In the genomic region with DNA sequence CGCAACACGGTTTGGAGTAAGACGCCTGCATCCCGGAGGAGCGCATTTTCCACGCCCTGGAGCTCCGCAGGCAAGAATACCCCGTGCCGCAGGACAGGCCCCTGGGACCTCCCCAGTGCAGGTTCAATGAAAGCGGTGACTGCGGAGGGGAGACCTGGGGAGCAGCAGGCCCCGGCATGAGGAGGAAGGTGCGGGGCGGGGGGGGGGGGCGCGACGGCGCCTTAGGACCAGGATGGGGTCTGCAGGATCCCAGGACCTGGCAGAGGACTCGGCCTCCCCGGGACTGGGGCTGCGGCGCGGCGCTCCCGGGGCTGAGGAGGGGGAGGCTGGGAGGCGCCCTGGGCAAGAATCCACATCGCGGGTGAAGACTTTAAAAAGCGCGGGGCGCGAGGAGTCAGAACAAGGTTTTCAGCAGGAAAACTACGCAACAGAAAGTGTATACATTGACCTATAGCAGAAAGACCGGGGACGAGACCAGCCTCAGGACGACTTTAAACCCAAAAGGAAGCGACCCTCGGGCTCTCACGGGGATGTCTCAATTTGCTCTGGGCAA, we compare ENCODE assay signal across 8 cellular contexts. TPM values are rescaled to one million over a fixed set of nuclear protein-coding genes. Genes with fewer than 3 reads are reported as not detected.
A peak's percentile ranks its signal among the peaks of the same experiment; 100 is the strongest.
DNase-seq lines count a peak whose midpoint lies in the region; ATAC-seq, FAIRE-seq and TF ChIP-seq lines count a peak whose summit lies in the region.

No MANE protein-coding gene starts in this region.

- H2AFZ ChIP-seq in PC-3 (ENCODE audit: low read length) = peak overlapping the region; percentile 86

- H3K27ac ChIP-seq in PC-3 (ENCODE audit: low read length) = peak overlapping the region; percentile 44

- H3K9me3 Mint-ChIP-seq in effector memory CD8-positive, alpha-beta T cell = no peaks in the 10 kb centered on the region

- H4K20me1 ChIP-seq in PC-3 (ENCODE audit: low read length) = no peaks in the 10 kb centered on the region

- H3K27ac Mint-ChIP-seq in effector memory CD8-positive, alpha-beta T cell = peak overlapping the region; percentile 87 to 91

- peak; percentile 40 for ATAC-seq in HG02759 (IDR thresholded peaks at IDR 0.05; ENCODE audit: unreplicated experiment)
- peak; percentile 18 for ATAC-seq in PC-3
- ATAC-seq in effector memory CD8-positive, alpha-beta T cell (replicated peaks) = peak; percentile 40

- intact Hi-C loops in PC-3 (cut with micrococcal nuclease) = no loop called here

- no peaks in the 10 kb centered on the region for H3K9me2 ChIP-seq in PC-3 (replicated peaks; ENCODE audit: low read length)

- BruUV-seq in PC-3 (replicated peaks; lab: Mats Ljungman, UMichigan) = TSS peak; percentile 94

- H3K9me3 ChIP-seq in PC-3 (ENCODE audit: low read length) (peaks cover 11% of the 10 kb centered on the region; the same call in 1 of the 2 replicates), mononuclear cell (ENCODE audit: low read depth, low read length) (no peaks in the 10 kb centered on the region)

- DNase-seq in stimulated activated CD8-positive, alpha-beta memory T cell treated with anti-CD3 and anti-CD28 coated beads, Interleukin-15, amount 100 ng/mL, for 24 hours (ENCODE audit: low read depth) = peak; percentile 10
- DNase-seq in stimulated activated CD8-positive, alpha-beta memory T cell treated with anti-CD3 and anti-CD28 coated beads, Interleukin-4, amount 100 ng/mL, for 48 hours = no peak
- DNase-seq in PC-3 (no peak), urothelium cell line (ENCODE audit: low spot score) (peak; percentile 29), OCI-M2 (lab: John Stamatoyannopoulos, UW; ENCODE audit: unreplicated experiment) (no peak)
- DNase-seq in effector memory CD8-positive, alpha-beta T cell = no peak

- H3K4me3 ChIP-seq in PC-3 (ENCODE audit: low read length) (peak overlapping the region; percentile 84), mononuclear cell (ENCODE audit: low read length) (peak overlapping the region; percentile 96)

- H3K4me2 ChIP-seq in PC-3 (ENCODE audit: low read length) = peak overlapping the region; percentile 88

- H3K9ac ChIP-seq in PC-3 (ENCODE audit: low read length) = peak overlapping the region; percentile 89

- FAIRE-seq in urothelium cell line (lab: Jason Lieb, UNC) = no peak

- peaks cover 9% of the 10 kb centered on the region; the same call in 1 of the 2 replicates for H3K4me1 ChIP-seq in PC-3 (ENCODE audit: insufficient read depth, low read length)
- H3K4me1 ChIP-seq in mononuclear cell (ENCODE audit: insufficient read depth, low read length) = peaks cover 26% of the 10 kb centered on the region

- peaks cover 2% of the 10 kb centered on the region; the same call in 1 of the 2 replicates for H3K36me3 ChIP-seq in PC-3 (ENCODE audit: low read depth, low read length)

- H3K4me1 Mint-ChIP-seq in effector memory CD8-positive, alpha-beta T cell (ENCODE audit: low read depth in 2 of 2) = peaks cover 20 to 28% of the 10 kb centered on the region in 2 donors

- CTCF ChIA-PET in PC-3 (lab: Charles Lee) = no interaction called here

- H3K36me3 Mint-ChIP-seq in effector memory CD8-positive, alpha-beta T cell (ENCODE audit: insufficient read depth) = peaks cover 19% of the 10 kb centered on the region

- H3F3A ChIP-seq in PC-3 (ENCODE audit: low read length, unreplicated experiment) = no peaks in the 10 kb centered on the region

- H3K4me3 Mint-ChIP-seq in effector memory CD8-positive, alpha-beta T cell = peak overlapping the region; percentile 81 to 85

- H3K79me2 ChIP-seq in PC-3 (ENCODE audit: low read length) = peaks cover 32% of the 10 kb centered on the region

- no peaks in the 10 kb centered on the region for H3K27me3 Mint-ChIP-seq in effector memory CD8-positive, alpha-beta T cell

- H3K27me3 ChIP-seq in PC-3 (ENCODE audit: low read length) (no peaks in the 10 kb centered on the region), mononuclear cell (ENCODE audit: insufficient read depth, low read length) (no peaks in the 10 kb centered on the region)

- TF ChIP-seq CTCF in PC-3 (conservative IDR thresholded peaks at IDR 0.05; ENCODE audit: low read depth, low read length) = no peak

- POLR2A ChIA-PET in PC-3 (lab: Charles Lee; ENCODE audit: unreplicated experiment) = no interaction called here

RNA-seq across cellular contexts. Expression of gene ZNF611, which starts 0.4 kb away (rescaled TPM):
- total RNA-seq in PC-3 (2014; rRNA removed) = 8.4 and 12.7 TPM in 2 replicates
- 16.7 TPM for total RNA-seq in mononuclear cell

RNA-seq across cellular contexts. Expression of gene ZNF600, which starts 52.2 kb away (rescaled TPM):
- total RNA-seq in PC-3 (2014; rRNA removed) (5.4 and 8.6 TPM in 2 replicates), mononuclear cell (6.9 TPM)

Comparison
In these comparisons a context has a peak if more than half of its experiments do, and no peak if none do; other contexts are left out.
1. DNase-seq: peak in stimulated activated CD8-positive, alpha-beta memory T cell treated with anti-CD3 and anti-CD28 coated beads, Interleukin-15, amount 100 ng/mL, for 24 hours (single experiment) and urothelium cell line (single experiment); none in stimulated activated CD8-positive, alpha-beta memory T cell treated with anti-CD3 and anti-CD28 coated beads, Interleukin-4, amount 100 ng/mL, for 48 hours (single experiment), PC-3 (single experiment), effector memory CD8-positive, alpha-beta T cell (0 of 3) and OCI-M2 (single experiment).
2. Peak in every context shown above with its lines, with median percentiles within 50 percentile points of each other: ATAC-seq.